1 cellular context compared by ENCODE assay signal in genomic region chr3:48088749-48089466, GRCh38.
A peak's percentile ranks its signal among the peaks of the same experiment; 100 is the strongest.
TF ChIP-seq lines count a peak whose summit lies in the region.

No MANE protein-coding gene starts in this region.

TF ChIP-seq in HepG2, 621 proteins besides CTCF, POLR2A, EP300 and RAD21 (continued from another document and continues in another):
- TF ChIP-seq CEBPZ (IDR thresholded peaks at IDR 0.05; ENCODE audit: low read length) (no peak), POLR2AphosphoS5 (IDR thresholded peaks at IDR 0.05; ENCODE audit: low read depth, low read length) (peak; percentile 85), JARID2 (CRISPR knock-in tag; IDR thresholded peaks at IDR 0.05; ENCODE audit: insufficient replicate concordance) (peak; percentile 58), MZF1 (CRISPR knock-in tag; IDR thresholded peaks at IDR 0.05; ENCODE audit: borderline replicate concordance) (0 out of 2 replicates have a peak, but pooled peaks have one; percentile 71), GZF1 (CRISPR knock-in tag; IDR thresholded peaks at IDR 0.05) (no peak), FOXC1 (CRISPR knock-in tag; IDR thresholded peaks at IDR 0.05; ENCODE audit: borderline replicate concordance) (peak; percentile 21; the same call in 1 of the 2 replicates), SCMH1 (CRISPR knock-in tag; IDR thresholded peaks at IDR 0.05; ENCODE audit: borderline replicate concordance) (no peak), MYPOP (CRISPR knock-in tag; IDR thresholded peaks at IDR 0.05) (peak; percentile 81; the same call in 1 of the 2 replicates), POLR2G (IDR thresholded peaks at IDR 0.05; ENCODE audit: low read depth, low read length) (peak; percentile 92), KLF6 (CRISPR knock-in tag; IDR thresholded peaks at IDR 0.05) (peak; percentile 83), EEA1 (CRISPR knock-in tag; IDR thresholded peaks at IDR 0.05; ENCODE audit: borderline replicate concordance) (0 out of 2 replicates have a peak, but pooled peaks have one; percentile 52), HIC2 (CRISPR knock-in tag; IDR thresholded peaks at IDR 0.05; ENCODE audit: low read depth) (no peak), NR1H2 (CRISPR knock-in tag; IDR thresholded peaks at IDR 0.05; ENCODE audit: borderline replicate concordance, low read depth) (0 out of 2 replicates have a peak, but pooled peaks have one; percentile 24), STAT5B (CRISPR knock-in tag; IDR thresholded peaks at IDR 0.05) (peak; percentile 56; the same call in 1 of the 2 replicates), ZFP1 (CRISPR knock-in tag; IDR thresholded peaks at IDR 0.05) (peak; percentile 52; the same call in 1 of the 2 replicates), SETDB1 (CRISPR knock-in tag; IDR thresholded peaks at IDR 0.05; ENCODE audit: borderline replicate concordance) (no peak), NR2F6 (IDR thresholded peaks at IDR 0.05) (no peak), NR2F6 (CRISPR knock-in tag; IDR thresholded peaks at IDR 0.05) (peak; percentile 35; the same call in 1 of the 2 replicates), CREM (IDR thresholded peaks at IDR 0.05) (peak; percentile 53; the same call in 1 of the 2 replicates), CREM (CRISPR knock-in tag; IDR thresholded peaks at IDR 0.05) (no peak), MXD1 (CRISPR knock-in tag; IDR thresholded peaks at IDR 0.05) (peak; percentile 86; the same call in 1 of the 2 replicates), ZNF343 (CRISPR knock-in tag; IDR thresholded peaks at IDR 0.05) (peak; percentile 88; the same call in 1 of the 2 replicates), ZNF878 (CRISPR knock-in tag; IDR thresholded peaks at IDR 0.05) (no peak), DMAP1 (CRISPR knock-in tag; IDR thresholded peaks at IDR 0.05) (peak; percentile 96), ZNF432 (CRISPR knock-in tag; IDR thresholded peaks at IDR 0.05; ENCODE audit: borderline replicate concordance) (no peak), NCOA2 (CRISPR knock-in tag; IDR thresholded peaks at IDR 0.05) (no peak; the same call in 1 of the 2 replicates), ELK4 (CRISPR knock-in tag; IDR thresholded peaks at IDR 0.05; ENCODE audit: borderline replicate concordance) (no peak), POGZ (CRISPR knock-in tag; IDR thresholded peaks at IDR 0.05) (peak; percentile 71), KLF12 (CRISPR knock-in tag; IDR thresholded peaks at IDR 0.05; ENCODE audit: borderline replicate concordance) (peak; percentile 81; the same call in 1 of the 2 replicates), SOX13 (IDR thresholded peaks at IDR 0.05) (no peak), SOX13 (CRISPR knock-in tag; conservative IDR thresholded peaks at IDR 0.05 in 1 of 2, IDR thresholded peaks at IDR 0.05 in 1 of 2) (peak in 1 of 2 experiments; percentile 10; a peak in 1 of 4 replicates), DDIT3 (CRISPR knock-in tag; IDR thresholded peaks at IDR 0.05) (no peak; the same call in 1 of the 2 replicates), SP5 (CRISPR knock-in tag; IDR thresholded peaks at IDR 0.05; ENCODE audit: borderline replicate concordance, low read depth) (no peak; the same call in none of the 2 replicates), ZNF264 (CRISPR knock-in tag; IDR thresholded peaks at IDR 0.05) (peak; percentile 49; the same call in 1 of the 2 replicates), PAXIP1 (CRISPR knock-in tag; conservative IDR thresholded peaks at IDR 0.05) (peak; percentile 54), PAWR (CRISPR knock-in tag; IDR thresholded peaks at IDR 0.05; ENCODE audit: borderline replicate concordance) (0 out of 2 replicates have a peak, but pooled peaks have one; percentile 77), ATF4 (CRISPR knock-in tag; IDR thresholded peaks at IDR 0.05) (peak in 1 of 2 experiments; percentile 90; a peak in 2 of 4 replicates), ZNF512B (CRISPR knock-in tag; IDR thresholded peaks at IDR 0.05; ENCODE audit: borderline replicate concordance) (no peak), BHLHE40 (IDR thresholded peaks at IDR 0.05; ENCODE audit: low read length) (no peak), ARHGAP35 (CRISPR knock-in tag; IDR thresholded peaks at IDR 0.05; ENCODE audit: borderline replicate concordance) (no peak; the same call in none of the 2 replicates), ATAD3A (CRISPR knock-in tag; IDR thresholded peaks at IDR 0.05) (no peak), ZNF329 (CRISPR knock-in tag; IDR thresholded peaks at IDR 0.05; ENCODE audit: low read depth) (no peak)
